In genomic region chr13:98761979-98762616, GRCh38 we compare ENCODE assay signal across 13 cellular contexts. TPM values are rescaled to one million over a fixed set of nuclear protein-coding genes. Genes with fewer than 3 reads are reported as not detected.
A peak's percentile ranks its signal among the peaks of the same experiment; 100 is the strongest.
DNase-seq lines count a peak whose midpoint lies in the region; TF ChIP-seq lines count a peak whose summit lies in the region.
"Had no signal": no experiment of that assay in that cellular context is flagged by ENCODE, and none has a peak within 500 bp of the region (broad histone marks: within the 10 kb centered on the region; RNA-seq: fewer than 3 reads in every experiment).

No MANE protein-coding gene starts in this region.

- H3K4me3 ChIP-seq in Karpas-422 (ENCODE audit: low read length): no peak overlapping the region
- peak overlapping the region; percentile 15 for H3K4me3 ChIP-seq in fibroblast of pulmonary artery (replicated peaks; ENCODE audit: low read depth, low read length)
- peak overlapping the region; percentile 51 to 57 (median 56) for H3K4me3 ChIP-seq in subcutaneous abdominal adipose tissue (ENCODE audit: low read depth in 1 of 5, low read length in 5 of 5)
- H3K4me3 ChIP-seq in HAP-1: no peak overlapping the region

- no peaks in the 10 kb centered on the region for H3K9me2 ChIP-seq in Karpas-422 (replicated peaks; ENCODE audit: insufficient read depth, low read length)

- peaks cover 6% of the 10 kb centered on the region for H3K4me1 Mint-ChIP-seq in activated CD4-positive, alpha-beta T cell treated with anti-CD3 and anti-CD28 coated beads, Interleukin-2, amount 10 ng/mL, durations not matched to agents 24 days and 14 days

- H3K27ac Mint-ChIP-seq in activated CD4-positive, alpha-beta T cell treated with anti-CD3 and anti-CD28 coated beads, Interleukin-2, amount 10 ng/mL, durations not matched to agents 24 days and 14 days: no peak overlapping the region
- H3K27ac Mint-ChIP-seq: activated naive CD4-positive, alpha-beta T cell treated with anti-CD3 and anti-CD28 coated beads for 36 hours; memory B cell had no signal

- H3K27ac ChIP-seq in Karpas-422 (ENCODE audit: low read length) (no peak overlapping the region), subcutaneous abdominal adipose tissue (ENCODE audit: low read depth, low read length) (no peak overlapping the region)
- H3K27ac ChIP-seq: transverse colon had no signal

- H3K36me3 ChIP-seq in Karpas-422 (ENCODE audit: insufficient read depth, low read length) (no peaks in the 10 kb centered on the region), subcutaneous abdominal adipose tissue (ENCODE audit: control insufficient read depth in 5 of 5, insufficient read depth in 5 of 5, low read length in 5 of 5) (no peaks in the 10 kb centered on the region), HAP-1 (replicated peaks) (no peaks in the 10 kb centered on the region)
- H3K36me3 ChIP-seq: transverse colon had no signal

- H3K27me3 ChIP-seq in Karpas-422 (ENCODE audit: low read length) (no peaks in the 10 kb centered on the region), subcutaneous abdominal adipose tissue (ENCODE audit: control insufficient read depth in 5 of 5, insufficient read depth in 4 of 5, low read length in 5 of 5) (peaks cover 0 to 6% (median 0%) of the 10 kb centered on the region in 5 donors), HAP-1 (ENCODE audit: low read depth) (no peaks in the 10 kb centered on the region)
- H3K27me3 ChIP-seq: transverse colon had no signal

- H4K20me1 ChIP-seq in Karpas-422 (ENCODE audit: insufficient read depth, low read depth, low read length): no peaks in the 10 kb centered on the region

- no peak for DNase-seq in activated CD4-positive, alpha-beta T cell treated with anti-CD3 and anti-CD28 coated beads, Interleukin-2, amount 10 ng/mL, durations not matched to agents 24 days and 14 days
- DNase-seq in activated CD4-positive, alpha-beta T cell treated with anti-CD3 and anti-CD28 coated beads, Interleukin-2, amount 50 U/mL, for 4 hours: no peak
- DNase-seq in Karpas-422: no peak
- DNase-seq in fibroblast of pulmonary artery (ENCODE audit: low read depth): no peak
- DNase-seq in ecto neural progenitor cell (ENCODE audit: low spot score): no peak
- no peak for DNase-seq in occipital lobe (lab: John Stamatoyannopoulos, UW)
- DNase-seq in HAP-1 (ENCODE audit: low spot score in 2 of 2): no peak
- DNase-seq: activated naive CD4-positive, alpha-beta T cell treated with anti-CD3 and anti-CD28 coated beads for 36 hours; transverse colon had no signal

- peak overlapping the region; percentile 46 for H3K4me3 Mint-ChIP-seq in activated CD4-positive, alpha-beta T cell treated with anti-CD3 and anti-CD28 coated beads, Interleukin-2, amount 10 ng/mL, durations not matched to agents 24 days and 14 days
- H3K4me3 Mint-ChIP-seq: activated naive CD4-positive, alpha-beta T cell treated with anti-CD3 and anti-CD28 coated beads for 36 hours; memory B cell had no signal

- in situ Hi-C loops in HAP-1 (cut with MboI; ENCODE audit: low sequenced_read_pairs): no loop called here

- H3K9ac ChIP-seq in Karpas-422 (ENCODE audit: low read length) (no peak overlapping the region), subcutaneous abdominal adipose tissue (ENCODE audit: low read length in 5 of 5) (peak overlapping the region in 1 of 5 donors; percentile 23)

- H3K4me1 ChIP-seq in Karpas-422 (ENCODE audit: low read length): no peaks in the 10 kb centered on the region
- peaks cover 0 to 9% (median 8%) of the 10 kb centered on the region in 5 donors for H3K4me1 ChIP-seq in subcutaneous abdominal adipose tissue (ENCODE audit: control insufficient read depth in 5 of 5, insufficient read depth in 5 of 5, low read length in 5 of 5)
- no peaks in the 10 kb centered on the region for H3K4me1 ChIP-seq in HAP-1

- H3K27me3 Mint-ChIP-seq in activated CD4-positive, alpha-beta T cell treated with anti-CD3 and anti-CD28 coated beads, Interleukin-2, amount 10 ng/mL, durations not matched to agents 24 days and 14 days: no peaks in the 10 kb centered on the region

- intact Hi-C loops in activated CD4-positive, alpha-beta T cell treated with anti-CD3 and anti-CD28 coated beads, Interleukin-2, amount 10 ng/mL, durations not matched to agents 24 days and 14 days (cut with micrococcal nuclease): no loop called here

- no peaks in the 10 kb centered on the region for H3K36me3 Mint-ChIP-seq in activated CD4-positive, alpha-beta T cell treated with anti-CD3 and anti-CD28 coated beads, Interleukin-2, amount 10 ng/mL, durations not matched to agents 24 days and 14 days (ENCODE audit: low read depth)
- H3K36me3 Mint-ChIP-seq: memory B cell had no signal

- no peak for TF ChIP-seq CTCF in fibroblast of pulmonary artery (IDR thresholded peaks at IDR 0.05; ENCODE audit: low read length, missing control alignments)

- peak overlapping the region; percentile 15 for H3K4me2 ChIP-seq in Karpas-422 (ENCODE audit: low read depth, low read length, poor library complexity, severe bottlenecking)

- no peak overlapping the region for H2AFZ ChIP-seq in Karpas-422 (ENCODE audit: low read length)

- no peaks in the 10 kb centered on the region for H3K79me2 ChIP-seq in Karpas-422 (ENCODE audit: low read length)

- peaks cover 8% of the 10 kb centered on the region for H3K9me3 Mint-ChIP-seq in activated CD4-positive, alpha-beta T cell treated with anti-CD3 and anti-CD28 coated beads, Interleukin-2, amount 10 ng/mL, durations not matched to agents 24 days and 14 days

- H3K9me3 ChIP-seq in Karpas-422 (ENCODE audit: low read length) (no peaks in the 10 kb centered on the region), subcutaneous abdominal adipose tissue (ENCODE audit: control insufficient read depth in 5 of 5, low read length in 5 of 5) (peaks cover 0 to 4% (median 0%) of the 10 kb centered on the region in 5 donors), HAP-1 (0 out of 2 replicates have a peak, but pooled peaks cover 4% of the 10 kb centered on the region)
- H3K9me3 ChIP-seq: transverse colon had no signal

RNA-seq across cellular contexts. Expression of gene SLC15A1, which starts 9.6 kb away (rescaled TPM):
- total RNA-seq in activated CD4-positive, alpha-beta T cell treated with anti-CD3 and anti-CD28 coated beads, Interleukin-2, amount 10 ng/mL, durations not matched to agents 24 days and 14 days: not detected in 2 replicates
- total RNA-seq in Karpas-422 (2014; rRNA removed; shearing (Covaris generic); ENCODE audit: low replicate concordance): not detected in 2 replicates
- total RNA-seq in occipital lobe: not detected
- total RNA-seq: A673; activated naive CD4-positive, alpha-beta T cell treated with anti-CD3 and anti-CD28 coated beads for 36 hours; NCI-H460 had no signal

Comparison
In these comparisons a context has a peak if more than half of its experiments do, and no peak if none do; other contexts are left out.
1. H3K4me3 ChIP-seq: peak in fibroblast of pulmonary artery (single experiment) and subcutaneous abdominal adipose tissue (5 of 5); none in Karpas-422 (single experiment) and HAP-1 (single experiment).